Comparison of ENCODE assay signal across 25 cellular contexts in the genomic region with DNA sequence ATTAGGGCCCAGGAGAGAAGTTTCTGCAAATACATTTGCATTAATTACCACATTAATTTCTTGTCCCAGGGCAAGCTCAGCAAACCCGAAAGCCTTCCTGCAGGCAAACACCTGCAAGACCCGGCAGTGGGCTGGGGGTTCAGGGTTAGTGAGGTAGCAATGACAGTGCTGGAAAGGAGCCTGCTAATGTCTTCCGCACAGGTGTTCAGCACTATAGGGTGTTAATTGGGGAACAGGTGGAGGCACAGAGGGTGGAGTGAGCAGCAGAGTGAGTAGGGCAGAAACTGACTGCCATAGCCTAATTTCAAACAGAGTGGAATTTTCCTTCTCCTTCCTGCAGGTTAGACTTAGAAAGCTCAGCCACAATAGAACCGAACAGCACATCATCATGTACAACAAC.
"Had no signal": no experiment of that assay in that cellular context is flagged by ENCODE, and none has a peak within 500 bp of the region (broad histone marks: within the 10 kb centered on the region; RNA-seq: fewer than 3 reads in every experiment).

No MANE protein-coding gene starts in this region.

- H3K27ac ChIP-seq: colonic mucosa, PC-9, SK-N-MC, VCaP had no signal

- H3K4me1 ChIP-seq: colonic mucosa had no signal

- H3K4me3 Mint-ChIP-seq: activated CD4-positive, alpha-beta T cell treated with anti-CD3 and anti-CD28 coated beads for 36 hours; activated naive CD4-positive, alpha-beta T cell treated with anti-CD3 and anti-CD28 coated beads for 36 hours; activated naive CD8-positive, alpha-beta T cell; activated T-helper 17 cell treated with anti-CD3 and anti-CD28 coated beads, Interleukin-2, amount 50 U/mL, for 72 hours; brain; central memory CD8-positive, alpha-beta T cell; T-cell had no signal

- ATAC-seq: activated CD4-positive, alpha-beta T cell treated with anti-CD3 and anti-CD28 coated beads for 36 hours; activated T-helper 17 cell treated with anti-CD3 and anti-CD28 coated beads, Interleukin-2, amount 50 U/mL, for 72 hours; T-cell had no signal

- H3K9me3 ChIP-seq: colonic mucosa had no signal

- H3K36me3 Mint-ChIP-seq: activated naive CD8-positive, alpha-beta T cell; brain; T-cell had no signal

- H3K4me1 Mint-ChIP-seq: activated CD4-positive, alpha-beta T cell treated with anti-CD3 and anti-CD28 coated beads for 36 hours; activated T-helper 17 cell treated with anti-CD3 and anti-CD28 coated beads, Interleukin-2, amount 50 U/mL, for 72 hours; central memory CD8-positive, alpha-beta T cell; T-cell had no signal

- H3K36me3 ChIP-seq: colonic mucosa had no signal

- DNase-seq: activated CD4-positive, alpha-beta T cell treated with anti-CD3 and anti-CD28 coated beads for 36 hours; activated CD4-positive, alpha-beta T cell treated with anti-CD3 and anti-CD28 coated beads, Interleukin-2, amount 50 U/mL, for 1 hour; activated gamma-delta T cell; activated naive CD4-positive, alpha-beta T cell treated with anti-CD3 and anti-CD28 coated beads for 36 hours; activated T-cell treated with anti-CD3 and anti-CD28 coated beads for 4 hours; activated T-cell treated with anti-CD3 and anti-CD28 coated beads, Interleukin-2, amount 50 U/mL, for 48 hours; amygdala; colonic mucosa; KG1; NCI-H1048; NCI-H146; NCI-H187 treated with DMSO at 0.1 percent for 48 hours; NCI-H2081 treated with DMSO at 0.1 percent for 48 hours; NCI-H226; NCI-H526 treated with DMSO at 0.1 percent for 48 hours; PC-9; T-cell; T-helper 2 cell; T1000 had no signal

- H3K27me3 ChIP-seq: colonic mucosa had no signal

- H3K4me3 ChIP-seq: colonic mucosa, PC-9, SK-N-MC had no signal

- H3K27ac Mint-ChIP-seq: activated CD4-positive, alpha-beta T cell treated with anti-CD3 and anti-CD28 coated beads for 36 hours; activated naive CD4-positive, alpha-beta T cell treated with anti-CD3 and anti-CD28 coated beads for 36 hours; activated naive CD8-positive, alpha-beta T cell; activated T-helper 17 cell treated with anti-CD3 and anti-CD28 coated beads, Interleukin-2, amount 50 U/mL, for 72 hours; T-cell had no signal

- H3K9me3 Mint-ChIP-seq: activated naive CD4-positive, alpha-beta T cell treated with anti-CD3 and anti-CD28 coated beads for 36 hours; activated T-helper 17 cell treated with anti-CD3 and anti-CD28 coated beads, Interleukin-2, amount 50 U/mL, for 72 hours; brain; central memory CD8-positive, alpha-beta T cell; T-cell had no signal
